15 cellular contexts compared by ENCODE assay signal in the genomic region with DNA sequence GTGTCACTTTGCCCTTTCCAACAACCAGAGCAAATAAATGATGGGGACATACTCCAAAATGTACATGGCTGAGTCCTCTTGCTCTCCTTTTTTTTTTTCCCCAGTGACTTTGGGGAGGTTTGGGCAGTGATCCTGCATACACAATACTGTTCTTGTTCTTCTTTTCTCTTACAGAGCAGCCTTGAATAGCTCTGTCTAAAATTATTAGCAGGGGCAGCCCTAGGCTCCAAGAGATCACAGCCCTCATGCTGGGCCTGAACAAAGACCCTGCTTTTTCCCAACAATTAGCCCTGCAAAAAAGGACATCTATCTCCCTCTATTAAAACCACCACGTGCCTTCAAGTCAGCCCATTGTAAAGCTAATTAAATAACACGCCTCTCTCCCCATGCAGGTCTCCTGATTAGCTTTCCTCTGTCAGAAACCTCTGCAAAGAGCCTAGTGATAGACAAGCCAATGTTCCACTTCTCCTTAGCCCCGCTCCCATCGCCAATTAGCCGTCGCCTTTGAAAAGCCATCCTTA. TPM values are rescaled to one million over a fixed set of nuclear protein-coding genes. Genes with fewer than 3 reads are reported as not detected.
DNase-seq lines count a peak whose midpoint lies in the region; ATAC-seq and TF ChIP-seq lines count a peak whose summit lies in the region.
"Had no signal": no experiment of that assay in that cellular context is flagged by ENCODE, and none has a peak within 500 bp of the region (broad histone marks: within the 10 kb centered on the region; RNA-seq: fewer than 3 reads in every experiment).

No MANE protein-coding gene starts in this region.

- H3K4me1 ChIP-seq in GM23338 (ENCODE audit: insufficient read depth), result peaks cover 37% of the 10 kb centered on the region

- H2AFZ ChIP-seq in GM23338, result no peak overlapping the region

- H3K9me3 Mint-ChIP-seq in GM23338, result no peaks in the 10 kb centered on the region
- no peaks in the 10 kb centered on the region for H3K9me3 Mint-ChIP-seq in neural crest cell

- H3K9me2 ChIP-seq in GM23338 (ENCODE audit: insufficient read depth), result no peaks in the 10 kb centered on the region

- peaks cover 43% of the 10 kb centered on the region for H3K4me1 Mint-ChIP-seq in GM23338
- H3K4me1 Mint-ChIP-seq in neural crest cell, result peaks cover 65% of the 10 kb centered on the region

- DNase-seq in GM23338 (ENCODE audit: low spot score) (peak; percentile 82), NCI-H69 (lab: John Stamatoyannopoulos, UW) (peak; percentile 99), epidermal melanocyte (ENCODE audit: insufficient read length, low spot score) (peak; percentile 70), neural crest cell (ENCODE audit: low read depth, low spot score) (peak; percentile 26), left colon (no peak), D341Med (ENCODE audit: low spot score) (no peak)
- DNase-seq in activated CD8-positive, alpha-beta memory T cell treated with anti-CD3 and anti-CD28 coated beads, Interleukin-2, amount 50 U/mL, for 48 hours, result no peak
- DNase-seq: activated CD8-positive, alpha-beta memory T cell treated with anti-CD3 and anti-CD28 coated beads for 24 hours; GF-D8; HCEC 1CT; NCI-H526 treated with DMSO at 0.1 percent for 48 hours; RPMI8226; stimulated activated CD4-positive, alpha-beta T cell treated with anti-CD3 and anti-CD28 coated beads, Interleukin-4, amount 100 ng/mL, for 1 hour; T-helper 1 cell had no signal

- no peaks in the 10 kb centered on the region for H3F3A ChIP-seq in GM23338 (replicated peaks; ENCODE audit: low read depth)

- peak overlapping the region; percentile 32 for H3K4me3 ChIP-seq in GM23338

- no peak overlapping the region for H3K27ac Mint-ChIP-seq in GM23338
- H3K27ac Mint-ChIP-seq in neural crest cell (ENCODE audit: unreplicated experiment), result peak overlapping the region; percentile 89

- no peaks in the 10 kb centered on the region for H3K27me3 ChIP-seq in GM23338 (ENCODE audit: insufficient read depth)

- H3K27me3 Mint-ChIP-seq in GM23338 (ENCODE audit: insufficient read depth, low read depth, poor library complexity) (peaks cover 17% of the 10 kb centered on the region), neural crest cell (ENCODE audit: low read depth) (peaks cover 99% of the 10 kb centered on the region)

- no peaks in the 10 kb centered on the region; the same call in 1 of the 2 replicates for H3K36me3 ChIP-seq in GM23338 (ENCODE audit: insufficient read depth)

- intact Hi-C loops in left colon (cut with DNase I, micrococcal nuclease), result no loop called here

- peak overlapping the region; percentile 66 for H3K4me2 ChIP-seq in GM23338

- peak overlapping the region; percentile 62 for H3K4me3 Mint-ChIP-seq in GM23338
- H3K4me3 Mint-ChIP-seq in neural crest cell, result peak overlapping the region; percentile 57

- peaks cover 15% of the 10 kb centered on the region; the same call in 1 of the 2 replicates for H3K79me2 ChIP-seq in GM23338 (replicated peaks; ENCODE audit: insufficient read depth)

- H3K27ac ChIP-seq in GM23338 (ENCODE audit: low read depth), result no peak overlapping the region

- ATAC-seq in GM23338, result peak; percentile 98
- no peak for ATAC-seq in left colon
- ATAC-seq in GM18909 (IDR thresholded peaks at IDR 0.05; ENCODE audit: poor library complexity, unreplicated experiment), result no peak

- H3K36me3 Mint-ChIP-seq in GM23338 (ENCODE audit: low read depth) (peaks cover 4% of the 10 kb centered on the region; the same call in 2 of the 3 replicates), neural crest cell (ENCODE audit: low read depth) (no peaks in the 10 kb centered on the region)

- TF ChIP-seq CTCF in GM23338 (conservative IDR thresholded peaks at IDR 0.05; ENCODE audit: low read depth in 2 of 2) (no peak), neural crest cell (conservative IDR thresholded peaks at IDR 0.05) (no peak)

- peaks cover 3% of the 10 kb centered on the region for H4K20me1 ChIP-seq in GM23338 (replicated peaks; ENCODE audit: insufficient read depth)

TF ChIP-seq in GM23338, 12 proteins besides CTCF, POLR2A, EP300 and RAD21:
- TF ChIP-seq ZNF114 (CRISPR knock-in tag; IDR thresholded peaks at IDR 0.05), result no peak
- TF ChIP-seq, protein P1, sequence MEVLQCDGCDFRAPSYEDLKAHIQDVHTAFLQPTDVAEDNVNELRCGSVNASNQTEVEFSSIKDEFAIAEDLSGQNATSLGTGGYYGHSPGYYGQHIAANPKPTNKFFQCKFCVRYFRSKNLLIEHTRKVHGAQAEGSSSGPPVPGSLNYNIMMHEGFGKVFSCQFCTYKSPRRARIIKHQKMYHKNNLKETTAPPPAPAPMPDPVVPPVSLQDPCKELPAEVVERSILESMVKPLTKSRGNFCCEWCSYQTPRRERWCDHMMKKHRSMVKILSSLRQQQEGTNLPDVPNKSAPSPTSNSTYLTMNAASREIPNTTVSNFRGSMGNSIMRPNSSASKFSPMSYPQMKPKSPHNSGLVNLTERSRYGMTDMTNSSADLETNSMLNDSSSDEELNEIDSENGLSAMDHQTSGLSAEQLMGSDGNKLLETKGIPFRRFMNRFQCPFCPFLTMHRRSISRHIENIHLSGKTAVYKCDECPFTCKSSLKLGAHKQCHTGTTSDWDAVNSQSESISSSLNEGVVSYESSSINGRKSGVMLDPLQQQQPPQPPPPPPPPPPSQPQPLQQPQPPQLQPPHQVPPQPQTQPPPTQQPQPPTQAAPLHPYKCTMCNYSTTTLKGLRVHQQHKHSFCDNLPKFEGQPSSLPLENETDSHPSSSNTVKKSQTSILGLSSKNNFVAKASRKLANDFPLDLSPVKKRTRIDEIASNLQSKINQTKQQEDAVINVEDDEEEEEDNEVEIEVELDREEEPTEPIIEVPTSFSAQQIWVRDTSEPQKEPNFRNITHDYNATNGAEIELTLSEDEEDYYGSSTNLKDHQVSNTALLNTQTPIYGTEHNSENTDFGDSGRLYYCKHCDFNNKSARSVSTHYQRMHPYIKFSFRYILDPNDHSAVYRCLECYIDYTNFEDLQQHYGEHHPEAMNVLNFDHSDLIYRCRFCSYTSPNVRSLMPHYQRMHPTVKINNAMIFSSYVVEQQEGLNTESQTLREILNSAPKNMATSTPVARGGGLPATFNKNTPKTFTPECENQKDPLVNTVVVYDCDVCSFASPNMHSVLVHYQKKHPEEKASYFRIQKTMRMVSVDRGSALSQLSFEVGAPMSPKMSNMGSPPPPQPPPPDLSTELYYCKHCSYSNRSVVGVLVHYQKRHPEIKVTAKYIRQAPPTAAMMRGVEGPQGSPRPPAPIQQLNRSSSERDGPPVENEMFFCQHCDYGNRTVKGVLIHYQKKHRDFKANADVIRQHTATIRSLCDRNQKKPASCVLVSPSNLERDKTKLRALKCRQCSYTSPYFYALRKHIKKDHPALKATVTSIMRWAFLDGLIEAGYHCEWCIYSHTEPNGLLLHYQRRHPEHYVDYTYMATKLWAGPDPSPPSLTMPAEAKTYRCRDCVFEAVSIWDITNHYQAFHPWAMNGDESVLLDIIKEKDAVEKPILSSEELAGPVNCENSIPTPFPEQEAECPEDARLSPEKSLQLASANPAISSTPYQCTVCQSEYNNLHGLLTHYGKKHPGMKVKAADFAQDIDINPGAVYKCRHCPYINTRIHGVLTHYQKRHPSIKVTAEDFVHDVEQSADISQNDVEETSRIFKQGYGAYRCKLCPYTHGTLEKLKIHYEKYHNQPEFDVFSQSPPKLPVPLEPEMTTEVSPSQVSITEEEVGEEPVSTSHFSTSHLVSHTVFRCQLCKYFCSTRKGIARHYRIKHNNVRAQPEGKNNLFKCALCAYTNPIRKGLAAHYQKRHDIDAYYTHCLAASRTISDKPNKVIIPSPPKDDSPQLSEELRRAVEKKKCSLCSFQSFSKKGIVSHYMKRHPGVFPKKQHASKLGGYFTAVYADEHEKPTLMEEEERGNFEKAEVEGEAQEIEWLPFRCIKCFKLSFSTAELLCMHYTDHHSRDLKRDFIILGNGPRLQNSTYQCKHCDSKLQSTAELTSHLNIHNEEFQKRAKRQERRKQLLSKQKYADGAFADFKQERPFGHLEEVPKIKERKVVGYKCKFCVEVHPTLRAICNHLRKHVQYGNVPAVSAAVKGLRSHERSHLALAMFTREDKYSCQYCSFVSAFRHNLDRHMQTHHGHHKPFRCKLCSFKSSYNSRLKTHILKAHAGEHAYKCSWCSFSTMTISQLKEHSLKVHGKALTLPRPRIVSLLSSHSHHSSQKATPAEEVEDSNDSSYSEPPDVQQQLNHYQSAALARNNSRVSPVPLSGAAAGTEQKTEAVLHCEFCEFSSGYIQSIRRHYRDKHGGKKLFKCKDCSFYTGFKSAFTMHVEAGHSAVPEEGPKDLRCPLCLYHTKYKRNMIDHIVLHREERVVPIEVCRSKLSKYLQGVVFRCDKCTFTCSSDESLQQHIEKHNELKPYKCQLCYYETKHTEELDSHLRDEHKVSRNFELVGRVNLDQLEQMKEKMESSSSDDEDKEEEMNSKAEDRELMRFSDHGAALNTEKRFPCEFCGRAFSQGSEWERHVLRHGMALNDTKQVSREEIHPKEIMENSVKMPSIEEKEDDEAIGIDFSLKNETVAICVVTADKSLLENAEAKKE (CRISPR knock-in tag; IDR thresholded peaks at IDR 0.05), result 0 out of 2 replicates have a peak, but pooled peaks have one; percentile 27
- 0 out of 2 replicates have a peak, but pooled peaks have one; percentile 6 for TF ChIP-seq CREB1 (CRISPR knock-in tag; IDR thresholded peaks at IDR 0.05; ENCODE audit: low read depth)
- TF ChIP-seq NANOG (IDR thresholded peaks at IDR 0.05; ENCODE audit: borderline replicate concordance), result peak; percentile 59; the same call in 1 of the 2 replicates
- TF ChIP-seq POLR2AphosphoS5 (IDR thresholded peaks at IDR 0.05; ENCODE audit: low read depth), result no peak

RNA-seq across cellular contexts. Expression of a gene that starts 54.7 kb away (rescaled TPM):
- total RNA-seq in GM23338 (2014; rRNA removed; shearing (Covaris generic)), result 49.0 and 52.6 TPM in 2 replicates
- polyA plus RNA-seq in GM23338 (2016; fragmentation: Nextera tagmentation; extraction: Ambion mirVana), result 25.2 and 25.6 TPM in 2 replicates
- total RNA-seq in neural crest cell (55.9 and 69.3 TPM in 2 replicates), left colon (10 to 100 TPM; 23.0 to 38.0 TPM)

Comparison
In these comparisons a context has a peak if more than half of its experiments do, and no peak if none do; other contexts are left out.
1. DNase-seq: peak in GM23338 (single experiment), NCI-H69 (single experiment), epidermal melanocyte (single experiment) and neural crest cell (single experiment); none in left colon (0 of 2), activated CD8-positive, alpha-beta memory T cell treated with anti-CD3 and anti-CD28 coated beads, Interleukin-2, amount 50 U/mL, for 48 hours (single experiment) and D341Med (single experiment).